ENCODE assay signal across 11 cellular contexts in the genomic region with DNA sequence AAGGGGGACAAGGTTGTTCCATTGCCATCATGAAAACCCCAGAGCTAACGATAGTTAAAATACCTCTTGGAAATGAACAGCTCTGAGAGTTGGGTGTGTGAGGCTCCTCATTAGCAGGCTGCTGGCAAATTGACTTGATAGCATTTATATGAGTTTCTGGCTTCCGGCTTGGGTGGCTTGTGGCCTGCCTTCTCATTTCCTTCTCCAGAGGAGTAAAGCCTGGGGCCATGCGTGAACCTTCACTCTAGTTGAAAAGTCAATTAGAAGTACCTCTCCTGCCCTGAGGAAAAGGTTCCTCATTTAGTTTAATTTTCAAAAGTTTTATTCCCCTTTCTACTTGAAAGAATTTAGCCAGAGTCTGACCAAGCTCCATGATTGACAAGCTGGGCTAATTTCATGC.
DNase-seq lines count a peak whose midpoint lies in the region; ATAC-seq lines count a peak whose summit lies in the region.
"Had no signal": no experiment of that assay in that cellular context is flagged by ENCODE, and none has a peak within 500 bp of the region (broad histone marks: within the 10 kb centered on the region; RNA-seq: fewer than 3 reads in every experiment).

No MANE protein-coding gene starts in this region.

- H3K4me3 Mint-ChIP-seq in T-helper 1 cell treated with Interleukin-12 subunit alpha and Interleukin-12 subunit beta and Interleukin-4 antibody, amounts not matched to agents 30 μg/mL and 1 μg/mL, for 36 hours = no peak overlapping the region
- H3K4me3 Mint-ChIP-seq: CD14-positive monocyte; dendritic cell treated with granulocyte-macrophage colony-stimulating factor and Interleukin-4, amounts not matched to agents 40 ng/mL and 50 ng/mL, for 4 days had no signal

- DNase-seq in Daoy (ENCODE audit: low read depth) = peak; percentile 15
- DNase-seq in activated T-helper 9 cell treated with anti-CD3 and anti-CD28 coated beads, Interleukin-2, amount 50 U/mL, for 16 hours (ENCODE audit: low read depth) = peak; percentile 15
- DNase-seq in stimulated activated CD4-positive, alpha-beta T cell treated with anti-CD3 and anti-CD28 coated beads, Interleukin-4, amount 100 ng/mL, for 24 hours = peak; percentile 37
- DNase-seq: NCI-H2081 treated with DMSO at 0.1 percent for 48 hours had no signal

- H3K4me1 Mint-ChIP-seq in T-helper 1 cell treated with Interleukin-12 subunit alpha and Interleukin-12 subunit beta and Interleukin-4 antibody, amounts not matched to agents 30 μg/mL and 1 μg/mL, for 36 hours (ENCODE audit: low read depth) = peaks cover 75% of the 10 kb centered on the region

- H3K36me3 Mint-ChIP-seq in T-helper 1 cell treated with Interleukin-12 subunit alpha and Interleukin-12 subunit beta and Interleukin-4 antibody, amounts not matched to agents 30 μg/mL and 1 μg/mL, for 36 hours (ENCODE audit: low read depth) = peaks cover 33% of the 10 kb centered on the region

- no peak for ATAC-seq in GM18861 (IDR thresholded peaks at IDR 0.05; ENCODE audit: unreplicated experiment)
- no peak for ATAC-seq in HG02885 (IDR thresholded peaks at IDR 0.05; ENCODE audit: poor library complexity, unreplicated experiment)
- no peak for ATAC-seq in GM21619 (IDR thresholded peaks at IDR 0.05; ENCODE audit: unreplicated experiment)
- no peak for ATAC-seq in GM21529 (IDR thresholded peaks at IDR 0.05; ENCODE audit: unreplicated experiment)

- peak overlapping the region; percentile 26 for H3K27ac Mint-ChIP-seq in T-helper 1 cell treated with Interleukin-12 subunit alpha and Interleukin-12 subunit beta and Interleukin-4 antibody, amounts not matched to agents 30 μg/mL and 1 μg/mL, for 36 hours
- H3K27ac Mint-ChIP-seq: dendritic cell treated with granulocyte-macrophage colony-stimulating factor and Interleukin-4, amounts not matched to agents 40 ng/mL and 50 ng/mL, for 4 days had no signal

- no peaks in the 10 kb centered on the region for H3K27me3 Mint-ChIP-seq in T-helper 1 cell treated with Interleukin-12 subunit alpha and Interleukin-12 subunit beta and Interleukin-4 antibody, amounts not matched to agents 30 μg/mL and 1 μg/mL, for 36 hours (ENCODE audit: low read depth)
- H3K27me3 Mint-ChIP-seq: dendritic cell treated with granulocyte-macrophage colony-stimulating factor and Interleukin-4, amounts not matched to agents 40 ng/mL and 50 ng/mL, for 4 days had no signal

- no peaks in the 10 kb centered on the region for H3K9me3 Mint-ChIP-seq in T-helper 1 cell treated with Interleukin-12 subunit alpha and Interleukin-12 subunit beta and Interleukin-4 antibody, amounts not matched to agents 30 μg/mL and 1 μg/mL, for 36 hours
- H3K9me3 Mint-ChIP-seq: CD14-positive monocyte; dendritic cell treated with granulocyte-macrophage colony-stimulating factor and Interleukin-4, amounts not matched to agents 40 ng/mL and 50 ng/mL, for 4 days had no signal
